Comparison of ENCODE assay signal across 12 cellular contexts in the genomic region with DNA sequence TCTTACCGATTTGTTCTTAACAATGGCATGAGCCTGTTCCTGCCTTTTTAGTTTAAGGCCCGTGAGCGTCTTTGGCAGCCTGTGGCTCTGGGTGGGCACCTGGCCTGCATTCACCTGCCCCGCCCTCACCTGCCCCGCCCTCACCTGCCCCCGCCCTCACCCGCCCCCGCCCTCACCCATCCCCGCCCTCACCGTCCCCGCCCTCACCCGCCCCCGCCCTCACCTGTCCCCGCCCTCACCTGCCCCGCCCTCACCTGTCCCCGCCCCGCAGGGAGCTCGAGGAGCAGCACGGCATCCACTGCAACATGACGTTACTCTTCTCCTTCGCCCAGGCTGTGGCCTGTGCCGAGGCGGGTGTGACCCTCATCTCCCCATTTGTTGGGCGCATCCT. TPM values are rescaled to one million over a fixed set of nuclear protein-coding genes. Genes with fewer than 3 reads are reported as not detected.
DNase-seq lines count a peak whose midpoint lies in the region; ATAC-seq and TF ChIP-seq lines count a peak whose summit lies in the region.
"Had no signal": no experiment of that assay in that cellular context is flagged by ENCODE, and none has a peak within 500 bp of the region (broad histone marks: within the 10 kb centered on the region; RNA-seq: fewer than 3 reads in every experiment).

No MANE protein-coding gene starts in this region.

- POLR2A ChIA-PET in Caco-2 (lab: Charles Lee): interaction anchor here (0.5 to 1.4 kb wide), 3 partner anchors 16 to 74 kb away, joined by 4 to 7 read pairs (median 6); a partner anchor contains a TSS

- H3K4me1 ChIP-seq in Caco-2 (no peaks in the 10 kb centered on the region), breast epithelium (peaks cover 0 to 4% of the 10 kb centered on the region in 2 donors), mesenchymal stem cell (ENCODE audit: control insufficient read depth, insufficient read depth, low read depth, low read length) (peaks cover 33% of the 10 kb centered on the region)

- H3K9me3 Mint-ChIP-seq in Caco-2 (ENCODE audit: unreplicated experiment): no peaks in the 10 kb centered on the region
- H3K9me3 Mint-ChIP-seq: effector memory CD8-positive, alpha-beta T cell; immature natural killer cell had no signal

- 82% methylated on average over 13 of the region's 24 CpGs for whole genome bisulfite sequencing in mesenchymal stem cell

- no peaks in the 10 kb centered on the region for H3K27me3 Mint-ChIP-seq in Caco-2 (ENCODE audit: insufficient read depth, unreplicated experiment)
- H3K27me3 Mint-ChIP-seq: effector memory CD8-positive, alpha-beta T cell; progenitor cell of endocrine pancreas had no signal

- no peak overlapping the region for H3K4ac ChIP-seq in mesenchymal stem cell (ENCODE audit: low read depth in 1 of 2, low read length in 2 of 2)

- H3K36me3 Mint-ChIP-seq in Caco-2 (ENCODE audit: insufficient read depth, unreplicated experiment): peaks cover 96% of the 10 kb centered on the region

- no peak overlapping the region for H3K23ac ChIP-seq in mesenchymal stem cell (ENCODE audit: low read length in 2 of 2)

- H2BK12ac ChIP-seq in mesenchymal stem cell (ENCODE audit: low read length in 2 of 2): peak overlapping the region in 1 of 2 experiments; percentile 23

- H3K36me3 ChIP-seq in Caco-2 (ENCODE audit: control insufficient read depth, insufficient read depth, low read length): peaks cover 15% of the 10 kb centered on the region
- H3K36me3 ChIP-seq in breast epithelium: no peaks in the 10 kb centered on the region
- H3K36me3 ChIP-seq in mesenchymal stem cell (ENCODE audit: control insufficient read depth in 1 of 2, insufficient read depth in 2 of 2, low read depth in 1 of 2, low read length in 2 of 2): peaks cover 76 to 80% of the 10 kb centered on the region in 2 experiments

- H3K4me1 Mint-ChIP-seq in Caco-2 (ENCODE audit: low read depth, unreplicated experiment): no peaks in the 10 kb centered on the region
- H3K4me1 Mint-ChIP-seq: immature natural killer cell had no signal

- H3K79me1 ChIP-seq in mesenchymal stem cell (replicated peaks; ENCODE audit: low read length, poor library complexity, severe bottlenecking): peaks cover 18% of the 10 kb centered on the region

- ATAC-seq in HG02763 (IDR thresholded peaks at IDR 0.05; ENCODE audit: unreplicated experiment) (no peak), GM21381 (IDR thresholded peaks at IDR 0.05; ENCODE audit: unreplicated experiment) (no peak)
- ATAC-seq: effector memory CD8-positive, alpha-beta T cell had no signal

- H3K4me2 ChIP-seq in mesenchymal stem cell (ENCODE audit: low read length, poor library complexity, severe bottlenecking): no peak overlapping the region

- CTCF ChIA-PET in Caco-2 (lab: Charles Lee): no interaction called here

- H2BK120ac ChIP-seq in mesenchymal stem cell (ENCODE audit: low read depth, low read length): no peak overlapping the region

- H3K18ac ChIP-seq in mesenchymal stem cell (ENCODE audit: low read depth in 1 of 2, low read length in 2 of 2): no peak overlapping the region

- H3K9ac ChIP-seq in mesenchymal stem cell (ENCODE audit: low read length): no peak overlapping the region

- no peak overlapping the region for H2AFZ ChIP-seq in mesenchymal stem cell (ENCODE audit: low read depth, low read length)

- DNase-seq in Caco-2 (peak in 1 of 2 experiments; percentile 65), NCI-H128 (lab: John Stamatoyannopoulos, UW; ENCODE audit: unreplicated experiment) (peak; percentile 33), breast epithelium (ENCODE audit: low spot score in 2 of 2) (peak in 1 of 2 donors; percentile 68), mesenchymal stem cell (no peak), 8988T (no peak), OCI-M1 (lab: John Stamatoyannopoulos, UW) (no peak)
- DNase-seq: activated CD4-positive, CD25-positive, alpha-beta regulatory T cell; effector memory CD8-positive, alpha-beta T cell had no signal

- intact Hi-C loops in Caco-2 (cut with micrococcal nuclease; ENCODE audit: unreplicated experiment) (no loop called here), breast epithelium (cut with DNase I; ENCODE audit: low total_unique reads) (no loop called here)

- peak overlapping the region; percentile 48 for H3K27ac Mint-ChIP-seq in Caco-2 (ENCODE audit: unreplicated experiment)
- H3K27ac Mint-ChIP-seq: effector memory CD8-positive, alpha-beta T cell; immature natural killer cell had no signal

- H3K9me3 ChIP-seq in Caco-2: no peaks in the 10 kb centered on the region
- H3K9me3 ChIP-seq in breast epithelium: no peaks in the 10 kb centered on the region
- no peaks in the 10 kb centered on the region for H3K9me3 ChIP-seq in mesenchymal stem cell (ENCODE audit: control insufficient read depth, low read length)

- H2BK15ac ChIP-seq in mesenchymal stem cell (ENCODE audit: low read depth, poor library complexity, severe bottlenecking): no peak overlapping the region

- TF ChIP-seq POLR2A in breast epithelium (IDR thresholded peaks at IDR 0.05): no peak

- BruUV-seq in Caco-2 (replicated peaks; lab: Mats Ljungman, UMichigan): no TSS peak

- no peak overlapping the region for H3K14ac ChIP-seq in mesenchymal stem cell (ENCODE audit: low read length in 2 of 2)

- H3K27ac ChIP-seq in breast epithelium (peak overlapping the region; percentile 71 to 73), mesenchymal stem cell (ENCODE audit: low read length, poor library complexity, severe bottlenecking) (peak overlapping the region; percentile 50)

- no peak overlapping the region for H2BK5ac ChIP-seq in mesenchymal stem cell (ENCODE audit: low read depth, low read length, poor library complexity, severe bottlenecking)

- no peak for TF ChIP-seq CTCF in Caco-2 (IDR thresholded peaks at IDR 0.05; ENCODE audit: insufficient read depth in 1 of 2, low read depth in 1 of 2, low read length in 1 of 2, severe bottlenecking in 1 of 2, unreplicated experiment in 1 of 2)
- TF ChIP-seq CTCF in breast epithelium (IDR thresholded peaks at IDR 0.05): no peak

- no peak overlapping the region for H4K8ac ChIP-seq in mesenchymal stem cell (ENCODE audit: low read length)

- no peak overlapping the region for H4K91ac ChIP-seq in mesenchymal stem cell (ENCODE audit: low read length)

- H3K4me3 ChIP-seq in Caco-2 (ENCODE audit: low read depth, low read length) (no peak overlapping the region), breast epithelium (no peak overlapping the region), mesenchymal stem cell (ENCODE audit: insufficient read depth in 1 of 2, low read depth in 1 of 2, low read length in 2 of 2) (no peak overlapping the region)

- H3K27me3 ChIP-seq in Caco-2 (replicated peaks; ENCODE audit: control insufficient read depth, insufficient read depth, low read length) (no peaks in the 10 kb centered on the region), breast epithelium (no peaks in the 10 kb centered on the region), mesenchymal stem cell (ENCODE audit: control insufficient read depth in 1 of 2, insufficient read depth in 1 of 2, low read length in 2 of 2) (no peaks in the 10 kb centered on the region)

- H2AK5ac ChIP-seq in mesenchymal stem cell (ENCODE audit: low read length, severe bottlenecking): no peak overlapping the region

- no peak overlapping the region for H3K4me3 Mint-ChIP-seq in Caco-2 (ENCODE audit: unreplicated experiment)
- H3K4me3 Mint-ChIP-seq: effector memory CD8-positive, alpha-beta T cell; immature natural killer cell had no signal

RNA-seq across cellular contexts. Expression of a gene that starts 14.2 kb away (rescaled TPM):
- 85.0 and 91.5 TPM in 2 replicates for total RNA-seq in Caco-2 (2022)
- 10 to 100 TPM in 2 of 3 donors, 1 to 10 TPM in 1; 9.9 to 17.4 (median 16.4) TPM for total RNA-seq in breast epithelium
- 50.4 TPM for polyA plus RNA-seq in mesenchymal stem cell (2013, experiment 1 of 2)
- polyA plus RNA-seq in mesenchymal stem cell (2013, experiment 2 of 2): 43.7 TPM

RNA-seq across cellular contexts. Expression of a gene that starts 15.8 kb away (rescaled TPM):
- total RNA-seq in Caco-2 (2022): 293 and 300 TPM in 2 replicates
- total RNA-seq in breast epithelium: 100 to 1,000 TPM; 137 to 239 (median 141) TPM
- polyA plus RNA-seq in mesenchymal stem cell (2013, experiment 1 of 2): 215 TPM
- 211 TPM for polyA plus RNA-seq in mesenchymal stem cell (2013, experiment 2 of 2)

RNA-seq across cellular contexts. Expression of a gene that starts 26.8 kb away (rescaled TPM):
- total RNA-seq in Caco-2 (2022) (not detected in 2 replicates), breast epithelium (not detected)
- 0.03 TPM for polyA plus RNA-seq in mesenchymal stem cell (2013, experiment 1 of 2)
- polyA plus RNA-seq in mesenchymal stem cell (2013, experiment 2 of 2): 0.11 TPM
- total RNA-seq: progenitor cell of endocrine pancreas had no signal
- polyA plus RNA-seq: immature natural killer cell had no signal

RNA-seq across cellular contexts. Expression of a gene that starts 35.0 kb away (rescaled TPM):
- total RNA-seq in Caco-2 (2022): 31.8 and 37.6 TPM in 2 replicates
- 10 to 100 TPM in 1 of 3 donors, 1 to 10 TPM in 2; 2.7 to 11.5 (median 4.7) TPM for total RNA-seq in breast epithelium
- 11.7 TPM for polyA plus RNA-seq in mesenchymal stem cell (2013, experiment 1 of 2)
- polyA plus RNA-seq in mesenchymal stem cell (2013, experiment 2 of 2): 10.9 TPM

RNA-seq across cellular contexts. Expression of a gene that starts 42.0 kb away (rescaled TPM):
- total RNA-seq in Caco-2 (2022): 21.3 and 25.3 TPM in 2 replicates
- total RNA-seq in breast epithelium: 10 to 100 TPM; 10.2 to 17.3 (median 16.7) TPM
- polyA plus RNA-seq in mesenchymal stem cell (2013, experiment 1 of 2): 8.3 TPM
- polyA plus RNA-seq in mesenchymal stem cell (2013, experiment 2 of 2): 9.2 TPM
